ENCODE assay signal across 9 cellular contexts in genomic region chr2:190413421-190413820, GRCh38. TPM values are rescaled to one million over a fixed set of nuclear protein-coding genes. Genes with fewer than 3 reads are reported as not detected.
DNase-seq lines count a peak whose midpoint lies in the region; ATAC-seq, FAIRE-seq and TF ChIP-seq lines count a peak whose summit lies in the region.
"Had no signal": no experiment of that assay in that cellular context is flagged by ENCODE, and none has a peak within 500 bp of the region (broad histone marks: within the 10 kb centered on the region; RNA-seq: fewer than 3 reads in every experiment).

No MANE protein-coding gene starts in this region.

- no peak overlapping the region for H3K56ac ChIP-seq in H1 (replicated peaks; ENCODE audit: insufficient read length, low read depth, low read length)

- H2AK5ac ChIP-seq in H1 (ENCODE audit: low read depth, low read length): peak overlapping the region; percentile 26; the same call in 1 of the 2 replicates

- peaks cover 5% of the 10 kb centered on the region; the same call in 1 of the 2 replicates for H3K23me2 ChIP-seq in H1 (ENCODE audit: low read depth, low read length)

- H3K4me1 Mint-ChIP-seq in T-helper 2 cell treated with Interferon-gamma antibody and Interleukin-4, amounts not matched to agents 5 μg/mL and 100 μg/mL, for 36 hours (ENCODE audit: low read depth): peaks cover 67% of the 10 kb centered on the region
- H3K4me1 Mint-ChIP-seq in stimulated activated naive CD8-positive, alpha-beta T cell treated with anti-CD3 and anti-CD28 coated beads, Interleukin-15, Interleukin-2, amounts not matched to agents 100 ng/mL and 50 ng/mL, for 24 hours (ENCODE audit: low read depth): peaks cover 85% of the 10 kb centered on the region

- H3K4me2 ChIP-seq in H1 (ENCODE audit: insufficient read depth in 1 of 2, low read depth in 2 of 2, low read length in 2 of 2): peak overlapping the region; percentile 9 to 66; a peak in 2 of 4 replicates

- no peak overlapping the region for H3K4me3 ChIP-seq in H1 (ENCODE audit: extremely low read depth in 1 of 4, insufficient read depth in 2 of 4, low read depth in 3 of 4, low read length in 4 of 4)

- no peak for TF ChIP-seq CTCF in H1 (IDR thresholded peaks at IDR 0.05; ENCODE audit: control extremely low read depth in 1 of 3, insufficient read depth in 1 of 3, low read depth in 1 of 3, low read length in 3 of 3)

- H2BK120ac ChIP-seq in H1 (replicated peaks; ENCODE audit: low read depth, low read length): no peak overlapping the region

- H3K27me3 Mint-ChIP-seq in T-helper 2 cell treated with Interferon-gamma antibody and Interleukin-4, amounts not matched to agents 5 μg/mL and 100 μg/mL, for 36 hours (ENCODE audit: low read depth): no peaks in the 10 kb centered on the region
- no peaks in the 10 kb centered on the region for H3K27me3 Mint-ChIP-seq in stimulated activated naive CD8-positive, alpha-beta T cell treated with anti-CD3 and anti-CD28 coated beads, Interleukin-15, Interleukin-2, amounts not matched to agents 100 ng/mL and 50 ng/mL, for 24 hours

- H3K14ac ChIP-seq in H1 (ENCODE audit: insufficient read length): no peak overlapping the region

- peak overlapping the region in 1 of 4 experiments; percentile 2; a peak in 1 of 7 replicates for H3K9ac ChIP-seq in H1 (replicated peaks in 1 of 4; ENCODE audit: extremely low read depth in 1 of 4, low read depth in 3 of 4, low read length in 3 of 4)

- H2AFZ ChIP-seq in H1 (ENCODE audit: low read length): peak overlapping the region; percentile 75

- H3K9me3 ChIP-seq in H1 (ENCODE audit: insufficient read depth in 2 of 2, low read depth in 1 of 2, low read length in 1 of 2): no peaks in the 10 kb centered on the region

- DNase-seq in T-helper 2 cell treated with Interferon-gamma antibody and Interleukin-4, amounts not matched to agents 5 μg/mL and 100 μg/mL, for 36 hours (ENCODE audit: low spot score): no peak
- DNase-seq in T-helper 2 cell: no peak
- DNase-seq in NCI-H526 (lab: John Stamatoyannopoulos, UW): peak; percentile 13 to 50
- no peak for DNase-seq in H1 (ENCODE audit: low read depth in 1 of 2, low spot score in 2 of 2)
- no peak for DNase-seq in stimulated activated CD4-positive, alpha-beta T cell treated with anti-CD3 and anti-CD28 coated beads, Interleukin-15, amount 100 ng/mL, for 24 hours
- DNase-seq in urothelium cell line (ENCODE audit: low spot score): no peak

- no peak overlapping the region for H4K8ac ChIP-seq in H1 (ENCODE audit: extremely low read depth, insufficient read depth, low read length)

- H2BK5ac ChIP-seq in H1 (ENCODE audit: low read depth, low read length): 0 out of 2 replicates have a peak overlapping the region, but pooled peaks have one; percentile 15

- H3K27ac ChIP-seq in H1 (ENCODE audit: low read depth, low read length): no peak overlapping the region

- H3K27ac Mint-ChIP-seq in T-helper 2 cell treated with Interferon-gamma antibody and Interleukin-4, amounts not matched to agents 5 μg/mL and 100 μg/mL, for 36 hours: no peak overlapping the region
- H3K27ac Mint-ChIP-seq in stimulated activated naive CD8-positive, alpha-beta T cell treated with anti-CD3 and anti-CD28 coated beads, Interleukin-15, Interleukin-2, amounts not matched to agents 100 ng/mL and 50 ng/mL, for 24 hours: peak overlapping the region; percentile 66

- peak overlapping the region; percentile 19; the same call in 1 of the 2 replicates for H2BK20ac ChIP-seq in H1 (ENCODE audit: low read length)

- 88% methylated on average over 4 of the region's 4 CpGs; no CpG with 5 or more reads in 1 of the 2 experiments for WGBS in H1 (ENCODE audit: extremely low coverage in 1 of 2, insufficient coverage in 1 of 2, insufficient read length in 1 of 2, insufficient replicate concordance in 2 of 2, low coverage in 1 of 2, low lambda C conversion rate in 2 of 2, missing lambda C conversion rate in 1 of 2), 2 experiments

- TF ChIP-seq POLR2A in H1 (IDR thresholded peaks at IDR 0.05; ENCODE audit: control extremely low read depth in 1 of 2, low read depth in 2 of 2, low read length in 2 of 2): no peak

- no peak for FAIRE-seq in H1 (lab: Jason Lieb, UNC)
- FAIRE-seq in urothelium cell line (lab: Jason Lieb, UNC): no peak

- no peaks in the 10 kb centered on the region for H3K79me1 ChIP-seq in H1 (ENCODE audit: low read depth, low read length)

- no peak overlapping the region for H3K4ac ChIP-seq in H1 (replicated peaks; ENCODE audit: insufficient read length, low read depth, low read length)

- 0 out of 2 replicates have a peak overlapping the region, but pooled peaks have one; percentile 20 for H2BK12ac ChIP-seq in H1 (ENCODE audit: low read depth, low read length)

- peaks cover 5 to 11% (median 8%) of the 10 kb centered on the region in 4 experiments for H3K4me1 ChIP-seq in H1 (replicated peaks in 1 of 4; ENCODE audit: control insufficient read depth in 3 of 4, insufficient read depth in 4 of 4, low read length in 3 of 4)

- TF ChIP-seq RAD21 in H1 (IDR thresholded peaks at IDR 0.05 in 1 of 2, conservative IDR thresholded peaks at IDR 0.05 in 1 of 2; ENCODE audit: low read depth in 2 of 2, low read length in 2 of 2): no peak

- no peak overlapping the region for H4K5ac ChIP-seq in H1 (ENCODE audit: insufficient read length, low read depth, low read length)

- H4K20me1 ChIP-seq in H1 (replicated peaks in 1 of 2; ENCODE audit: control insufficient read depth in 1 of 2, insufficient read depth in 2 of 2, low read length in 2 of 2): no peaks in the 10 kb centered on the region

- H3K79me2 ChIP-seq in H1 (ENCODE audit: control insufficient read depth in 1 of 2, insufficient read depth in 2 of 2, low read length in 2 of 2): no peaks in the 10 kb centered on the region

- peaks cover 0 to 12% (median 10%) of the 10 kb centered on the region in 4 experiments; a peak in 6 of 7 replicates for H3K27me3 ChIP-seq in H1 (replicated peaks in 1 of 4; ENCODE audit: control insufficient read depth in 3 of 4, extremely low read depth in 1 of 4, insufficient read depth in 3 of 4, low read length in 3 of 4)

- peaks cover 22% of the 10 kb centered on the region for H3K36me3 Mint-ChIP-seq in T-helper 2 cell treated with Interferon-gamma antibody and Interleukin-4, amounts not matched to agents 5 μg/mL and 100 μg/mL, for 36 hours (ENCODE audit: low read depth)
- peaks cover 14% of the 10 kb centered on the region for H3K36me3 Mint-ChIP-seq in stimulated activated naive CD8-positive, alpha-beta T cell treated with anti-CD3 and anti-CD28 coated beads, Interleukin-15, Interleukin-2, amounts not matched to agents 100 ng/mL and 50 ng/mL, for 24 hours (ENCODE audit: low read depth)

- no peak overlapping the region for H4K91ac ChIP-seq in H1 (replicated peaks; ENCODE audit: insufficient read length, low read length)

- TF ChIP-seq EP300 in H1 (IDR thresholded peaks at IDR 0.05; ENCODE audit: borderline replicate concordance in 1 of 2, low read depth in 2 of 2, low read length in 2 of 2): no peak

- H3K4me3 Mint-ChIP-seq in T-helper 2 cell treated with Interferon-gamma antibody and Interleukin-4, amounts not matched to agents 5 μg/mL and 100 μg/mL, for 36 hours: peak overlapping the region; percentile 19
- H3K4me3 Mint-ChIP-seq in stimulated activated naive CD8-positive, alpha-beta T cell treated with anti-CD3 and anti-CD28 coated beads, Interleukin-15, Interleukin-2, amounts not matched to agents 100 ng/mL and 50 ng/mL, for 24 hours: peak overlapping the region; percentile 6

- H2BK15ac ChIP-seq in H1 (ENCODE audit: low read length): no peak overlapping the region

- ATAC-seq in GM21423 (IDR thresholded peaks at IDR 0.05; ENCODE audit: unreplicated experiment): no peak
- ATAC-seq: HCT116 had no signal

- no peak overlapping the region for H3K23ac ChIP-seq in H1 (ENCODE audit: insufficient read length)

- no peaks in the 10 kb centered on the region for H3K36me3 ChIP-seq in H1 (ENCODE audit: control insufficient read depth in 2 of 4, insufficient read depth in 4 of 4, low read length in 3 of 4)

- POLR2A ChIA-PET in H1 (lab: Charles Lee; ENCODE audit: partially characterized antibody): no interaction called here

- peak overlapping the region; percentile 3; the same call in 1 of the 2 replicates for H3K18ac ChIP-seq in H1 (ENCODE audit: extremely low read depth, low read length)

- H3K9me3 Mint-ChIP-seq in T-helper 2 cell treated with Interferon-gamma antibody and Interleukin-4, amounts not matched to agents 5 μg/mL and 100 μg/mL, for 36 hours: no peaks in the 10 kb centered on the region
- H3K9me3 Mint-ChIP-seq in stimulated activated naive CD8-positive, alpha-beta T cell treated with anti-CD3 and anti-CD28 coated beads, Interleukin-15, Interleukin-2, amounts not matched to agents 100 ng/mL and 50 ng/mL, for 24 hours: no peaks in the 10 kb centered on the region

- CTCF ChIA-PET in H1 (lab: Charles Lee; ENCODE audit: partially characterized antibody): interaction anchor here (0.6 kb wide), 1 partner anchor 1607 kb away, joined by 3 read pairs; no protein-coding TSS in a partner anchor

TF ChIP-seq in H1, 55 proteins besides CTCF, POLR2A, EP300 and RAD21 (continues in another document):
- TF ChIP-seq EZH2 (IDR thresholded peaks at IDR 0.05; ENCODE audit: low read depth, low read length, severe bottlenecking): no peak
- no peak for TF ChIP-seq ASH2L (IDR thresholded peaks at IDR 0.05; ENCODE audit: low read length)
- no peak for TF ChIP-seq TAF7 (optimal IDR thresholded peaks at IDR 0.05; ENCODE audit: borderline replicate concordance, low read depth, low read length)
- TF ChIP-seq SP2 (IDR thresholded peaks at IDR 0.05; ENCODE audit: low read length): no peak
- TF ChIP-seq, protein P1, sequence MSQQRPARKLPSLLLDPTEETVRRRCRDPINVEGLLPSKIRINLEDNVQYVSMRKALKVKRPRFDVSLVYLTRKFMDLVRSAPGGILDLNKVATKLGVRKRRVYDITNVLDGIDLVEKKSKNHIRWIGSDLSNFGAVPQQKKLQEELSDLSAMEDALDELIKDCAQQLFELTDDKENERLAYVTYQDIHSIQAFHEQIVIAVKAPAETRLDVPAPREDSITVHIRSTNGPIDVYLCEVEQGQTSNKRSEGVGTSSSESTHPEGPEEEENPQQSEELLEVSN (IDR thresholded peaks at IDR 0.05): no peak
- no peak for TF ChIP-seq SAP30 (IDR thresholded peaks at IDR 0.05; ENCODE audit: insufficient read depth, insufficient replicate concordance, low read length)
- TF ChIP-seq TBP (IDR thresholded peaks at IDR 0.05; ENCODE audit: low read depth, low read length): no peak

RNA-seq across cellular contexts. Expression of gene MFSD6, which starts 5.3 kb away (rescaled TPM):
- 5.1 and 6.3 TPM in 2 replicates for total RNA-seq in H1 (2021; fragmentation: NEBNext Ultra II Directional; extraction: Animal tissue kit (Norgen Biotek cat#: 25700))
- polyA plus RNA-seq in H1 (2011; rRNA removed): 1.8 and 2.7 TPM in 2 replicates
- 2.5 TPM for polyA plus RNA-seq in H1 (2011; cell fraction: cytosol; rRNA removed)
- polyA plus RNA-seq in H1 (2011; cell fraction: nucleus; rRNA removed): 7.3 TPM
- 2.8 to 4.1 TPM (median 3.2 TPM) in 4 replicates for polyA plus RNA-seq in H1 (2012, experiment 1 of 2)
- 0.35 TPM for polyA plus RNA-seq in H1 (2012, experiment 2 of 2)
- polyA plus RNA-seq in H1 (2013, experiment 1 of 2): 5.7 TPM
- polyA plus RNA-seq in H1 (2013, experiment 2 of 2): 5.9 TPM
- 4.7 and 6.7 TPM in 2 replicates for polyA minus RNA-seq in H1 (2011; rRNA and poly(A)+ RNA removed)
- polyA minus RNA-seq in H1 (2011; cell fraction: cytosol; rRNA and poly(A)+ RNA removed): 9.4 TPM
- polyA minus RNA-seq in H1 (2011; cell fraction: nucleus; rRNA and poly(A)+ RNA removed): 17.0 TPM

Comparison
In these comparisons a context has a peak if more than half of its experiments do, and no peak if none do; other contexts are left out.
1. DNase-seq: peak in NCI-H526 (2 of 2); none in T-helper 2 cell treated with Interferon-gamma antibody and Interleukin-4, amounts not matched to agents 5 μg/mL and 100 μg/mL, for 36 hours (single experiment), T-helper 2 cell (0 of 5), H1 (0 of 2), stimulated activated CD4-positive, alpha-beta T cell treated with anti-CD3 and anti-CD28 coated beads, Interleukin-15, amount 100 ng/mL, for 24 hours (single experiment) and urothelium cell line (single experiment).